8 cellular contexts compared by ENCODE assay signal in genomic region chr16:88453621-88454314, GRCh38.
DNase-seq lines count a peak whose midpoint lies in the region; ATAC-seq lines count a peak whose summit lies in the region.

No MANE protein-coding gene starts in this region.

- peak overlapping the region in 10 of 11 experiments; percentile 49 to 83 (median 78); a peak in 20 of 22 replicates for H3K27ac ChIP-seq in BLaER1 treated with 17β-estradiol and CSF1 and Interleukin-3, amounts not matched to agents 10 nM and 100 nM

- H3K9ac ChIP-seq in BLaER1 treated with 17β-estradiol and CSF1 and Interleukin-3, amounts not matched to agents 10 nM and 100 nM: peak overlapping the region; percentile 76 to 91 (median 83)

- intact Hi-C loops in head of caudate nucleus (cut with DNase I): no loop called here

- no peaks in the 10 kb centered on the region for H3K9me3 Mint-ChIP-seq in stimulated activated naive B cell treated with anti-CD40 and anti-IgM and Interleukin-4, amounts not matched to agents 10 μg/mL and 1 μg/mL and 100 μg/mL, for 72 hours

- H4K20me1 ChIP-seq in BLaER1 treated with 17β-estradiol and CSF1 and Interleukin-3, amounts not matched to agents 10 nM and 100 nM: peaks cover 5 to 52% (median 49%) of the 10 kb centered on the region in 11 experiments; a peak in 20 of 22 replicates

- peak overlapping the region; percentile 90 to 100 (median 99) for H3K4me2 ChIP-seq in BLaER1 treated with 17β-estradiol and CSF1 and Interleukin-3, amounts not matched to agents 10 nM and 100 nM

- H3K4me1 Mint-ChIP-seq in stimulated activated naive B cell treated with anti-CD40 and anti-IgM and Interleukin-4, amounts not matched to agents 10 μg/mL and 1 μg/mL and 100 μg/mL, for 72 hours: peaks cover 40 to 67% of the 10 kb centered on the region in 2 donors

- DNase-seq in HuH-7 (ENCODE audit: low spot score) (peak; percentile 59), iris pigment epithelial cell (ENCODE audit: low read depth) (peak; percentile 44), head of caudate nucleus (no peak), SHP77 (lab: John Stamatoyannopoulos, UW) (no peak)
- peak; percentile 38 for DNase-seq in activated naive CD4-positive, alpha-beta T cell treated with anti-CD3 and anti-CD28 coated beads, Interleukin-2, amount 50 U/mL, for 16 hours
- no peak for DNase-seq in stimulated activated naive B cell treated with anti-CD40 and anti-IgM and Interleukin-4, amounts not matched to agents 10 μg/mL and 1 μg/mL and 100 μg/mL, for 72 hours

- H3K36me3 ChIP-seq in BLaER1 treated with 17β-estradiol and CSF1 and Interleukin-3, amounts not matched to agents 10 nM and 100 nM: peaks cover 0 to 5% (median 0%) of the 10 kb centered on the region in 11 experiments; a peak in 1 of 22 replicates

- H3K36me3 Mint-ChIP-seq in stimulated activated naive B cell treated with anti-CD40 and anti-IgM and Interleukin-4, amounts not matched to agents 10 μg/mL and 1 μg/mL and 100 μg/mL, for 72 hours: peaks cover 0 to 4% of the 10 kb centered on the region in 2 donors

- ATAC-seq in stimulated activated naive B cell treated with anti-CD40 and anti-IgM and Interleukin-4, amounts not matched to agents 10 μg/mL and 1 μg/mL and 100 μg/mL, for 72 hours (replicated peaks): no peak
- ATAC-seq in HG02623 (IDR thresholded peaks at IDR 0.05; ENCODE audit: unreplicated experiment): no peak

- peaks cover 52 to 79% (median 72%) of the 10 kb centered on the region in 10 experiments for H3K4me1 ChIP-seq in BLaER1 treated with 17β-estradiol and CSF1 and Interleukin-3, amounts not matched to agents 10 nM and 100 nM

- H3K4me3 Mint-ChIP-seq in stimulated activated naive B cell treated with anti-CD40 and anti-IgM and Interleukin-4, amounts not matched to agents 10 μg/mL and 1 μg/mL and 100 μg/mL, for 72 hours: peak overlapping the region; percentile 83 to 94

- H3K4me3 ChIP-seq in BLaER1 treated with 17β-estradiol and CSF1 and Interleukin-3, amounts not matched to agents 10 nM and 100 nM: peak overlapping the region; percentile 66 to 93 (median 82)

- H3K27ac Mint-ChIP-seq in stimulated activated naive B cell treated with anti-CD40 and anti-IgM and Interleukin-4, amounts not matched to agents 10 μg/mL and 1 μg/mL and 100 μg/mL, for 72 hours: no peak overlapping the region

- peaks cover 0 to 8% (median 0%) of the 10 kb centered on the region in 11 experiments; a peak in 6 of 22 replicates for H3K27me3 ChIP-seq in BLaER1 treated with 17β-estradiol and CSF1 and Interleukin-3, amounts not matched to agents 10 nM and 100 nM

- H3K9me3 ChIP-seq in BLaER1 treated with 17β-estradiol and CSF1 and Interleukin-3, amounts not matched to agents 10 nM and 100 nM (replicated peaks in 1 of 11): no peaks in the 10 kb centered on the region

- no peaks in the 10 kb centered on the region for H3K27me3 Mint-ChIP-seq in stimulated activated naive B cell treated with anti-CD40 and anti-IgM and Interleukin-4, amounts not matched to agents 10 μg/mL and 1 μg/mL and 100 μg/mL, for 72 hours

Comparison
In these comparisons a context has a peak if more than half of its experiments do, and no peak if none do; other contexts are left out.
1. DNase-seq: peak in HuH-7 (single experiment), activated naive CD4-positive, alpha-beta T cell treated with anti-CD3 and anti-CD28 coated beads, Interleukin-2, amount 50 U/mL, for 16 hours (single experiment) and iris pigment epithelial cell (single experiment); none in stimulated activated naive B cell treated with anti-CD40 and anti-IgM and Interleukin-4, amounts not matched to agents 10 μg/mL and 1 μg/mL and 100 μg/mL, for 72 hours (single experiment), head of caudate nucleus (0 of 42) and SHP77 (0 of 2).